In the genomic region with DNA sequence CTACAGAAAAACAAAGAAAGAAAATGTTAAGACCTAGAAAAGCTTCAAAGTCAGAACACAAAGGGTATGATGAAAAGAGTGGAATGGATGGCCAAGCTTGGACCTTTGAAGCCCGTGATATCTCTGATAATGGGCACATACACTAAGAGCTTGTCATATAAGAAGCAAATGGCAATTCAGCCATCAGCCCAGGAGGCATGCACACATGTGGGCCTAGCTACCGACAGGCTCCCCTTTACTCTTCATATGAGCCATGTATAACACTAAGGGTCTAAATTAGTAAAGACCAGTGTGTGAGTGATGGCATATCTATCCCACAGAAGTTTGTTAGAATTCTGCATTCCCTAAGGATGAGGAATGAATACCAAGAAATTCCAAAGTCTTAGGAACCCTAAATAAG, we compare ENCODE assay signal across 22 cellular contexts.
"Had no signal": no experiment of that assay in that cellular context is flagged by ENCODE, and none has a peak within 500 bp of the region (broad histone marks: within the 10 kb centered on the region; RNA-seq: fewer than 3 reads in every experiment).

No MANE protein-coding gene starts in this region.

- H3K9ac ChIP-seq: neural progenitor cell had no signal

- H3K4me3 ChIP-seq: dorsolateral prefrontal cortex, esophagus muscularis mucosa, gastrocnemius medialis, heart right ventricle, mucosa of descending colon, neural progenitor cell, ovary, right lobe of liver, testis, tibial nerve had no signal

- H3K4me1 ChIP-seq: testis had no signal

- H3K9me3 ChIP-seq: esophagus muscularis mucosa, gastrocnemius medialis, heart right ventricle, mucosa of descending colon, ovary, right lobe of liver, testis, tibial nerve had no signal

- H2AFZ ChIP-seq: neural progenitor cell had no signal

- H3K27me3 ChIP-seq: dorsolateral prefrontal cortex, esophagus muscularis mucosa, gastrocnemius medialis, heart right ventricle, neural progenitor cell, ovary, right lobe of liver, testis, tibial nerve had no signal

- DNase-seq: cortex of kidney; dorsolateral prefrontal cortex; effector CD8-positive, alpha-beta T cell; gastrocnemius medialis; heart right ventricle; hypothalamus; kidney glomerular epithelial cell; mesendoderm; mucosa of descending colon; naive thymus-derived CD8-positive, alpha-beta T cell; nucleus accumbens; ovary; right lobe of liver; stimulated activated CD4-positive, alpha-beta T cell treated with anti-CD3 and anti-CD28 coated beads, Interleukin-2, amount 100 ng/mL, for 24 hours; stimulated activated CD4-positive, alpha-beta T cell treated with anti-CD3 and anti-CD28 coated beads, Interleukin-4, amount 100 ng/mL, for 4 hours; stimulated activated naive B cell treated with anti-CD40 and anti-IgM and Interleukin-4, amounts not matched to agents 10 μg/mL and 1 μg/mL and 100 μg/mL, for 72 hours; stimulated activated naive CD8-positive, alpha-beta T cell treated with anti-CD3 and anti-CD28 coated beads, Interleukin-15, amount 100 ng/mL, for 72 hours; testis had no signal

- H3K27ac ChIP-seq: epithelial cell of prostate, esophagus muscularis mucosa, gastrocnemius medialis, heart right ventricle, neural progenitor cell, ovary, testis, tibial nerve had no signal

- H3K4me3 Mint-ChIP-seq: naive thymus-derived CD8-positive, alpha-beta T cell; neural progenitor cell; stimulated activated naive B cell treated with anti-CD40 and anti-IgM and Interleukin-4, amounts not matched to agents 10 μg/mL and 1 μg/mL and 100 μg/mL, for 72 hours; stimulated activated naive CD8-positive, alpha-beta T cell treated with anti-CD3 and anti-CD28 coated beads, Interleukin-15, amount 100 ng/mL, for 72 hours had no signal

- H3K27me3 Mint-ChIP-seq: naive thymus-derived CD8-positive, alpha-beta T cell; stimulated activated naive B cell treated with anti-CD40 and anti-IgM and Interleukin-4, amounts not matched to agents 10 μg/mL and 1 μg/mL and 100 μg/mL, for 72 hours; stimulated activated naive CD8-positive, alpha-beta T cell treated with anti-CD3 and anti-CD28 coated beads, Interleukin-15, amount 100 ng/mL, for 72 hours had no signal

- H3K27ac Mint-ChIP-seq: neural progenitor cell had no signal

- H3K9me3 Mint-ChIP-seq: naive thymus-derived CD8-positive, alpha-beta T cell; neural progenitor cell; stimulated activated naive B cell treated with anti-CD40 and anti-IgM and Interleukin-4, amounts not matched to agents 10 μg/mL and 1 μg/mL and 100 μg/mL, for 72 hours; stimulated activated naive CD8-positive, alpha-beta T cell treated with anti-CD3 and anti-CD28 coated beads, Interleukin-15, amount 100 ng/mL, for 72 hours had no signal

- H3K4me2 ChIP-seq: neural progenitor cell had no signal

- ATAC-seq: gastrocnemius medialis; heart right ventricle; mucosa of descending colon; naive thymus-derived CD8-positive, alpha-beta T cell; right lobe of liver; stimulated activated naive B cell treated with anti-CD40 and anti-IgM and Interleukin-4, amounts not matched to agents 10 μg/mL and 1 μg/mL and 100 μg/mL, for 72 hours; stimulated activated naive CD8-positive, alpha-beta T cell treated with anti-CD3 and anti-CD28 coated beads, Interleukin-15, amount 100 ng/mL, for 72 hours had no signal

- H3K36me3 ChIP-seq: ovary had no signal
